Comparison of ENCODE assay signal across 2 cellular contexts in genomic region chr17:15708879-15709278, GRCh38.
TF ChIP-seq lines count a peak whose summit lies in the region.

No MANE protein-coding gene starts in this region.

TF ChIP-seq in A549, 52 proteins besides CTCF, POLR2A, EP300 and RAD21:
- TF ChIP-seq ZFP36 (IDR thresholded peaks at IDR 0.05; ENCODE audit: borderline replicate concordance, partially characterized antibody): peak; percentile 90

TF ChIP-seq in HepG2, 621 proteins besides CTCF, POLR2A, EP300 and RAD21:
- TF ChIP-seq ZNF7 (CRISPR knock-in tag; IDR thresholded peaks at IDR 0.05): peak; percentile 86
